1 cellular context compared by ENCODE assay signal in the genomic region with DNA sequence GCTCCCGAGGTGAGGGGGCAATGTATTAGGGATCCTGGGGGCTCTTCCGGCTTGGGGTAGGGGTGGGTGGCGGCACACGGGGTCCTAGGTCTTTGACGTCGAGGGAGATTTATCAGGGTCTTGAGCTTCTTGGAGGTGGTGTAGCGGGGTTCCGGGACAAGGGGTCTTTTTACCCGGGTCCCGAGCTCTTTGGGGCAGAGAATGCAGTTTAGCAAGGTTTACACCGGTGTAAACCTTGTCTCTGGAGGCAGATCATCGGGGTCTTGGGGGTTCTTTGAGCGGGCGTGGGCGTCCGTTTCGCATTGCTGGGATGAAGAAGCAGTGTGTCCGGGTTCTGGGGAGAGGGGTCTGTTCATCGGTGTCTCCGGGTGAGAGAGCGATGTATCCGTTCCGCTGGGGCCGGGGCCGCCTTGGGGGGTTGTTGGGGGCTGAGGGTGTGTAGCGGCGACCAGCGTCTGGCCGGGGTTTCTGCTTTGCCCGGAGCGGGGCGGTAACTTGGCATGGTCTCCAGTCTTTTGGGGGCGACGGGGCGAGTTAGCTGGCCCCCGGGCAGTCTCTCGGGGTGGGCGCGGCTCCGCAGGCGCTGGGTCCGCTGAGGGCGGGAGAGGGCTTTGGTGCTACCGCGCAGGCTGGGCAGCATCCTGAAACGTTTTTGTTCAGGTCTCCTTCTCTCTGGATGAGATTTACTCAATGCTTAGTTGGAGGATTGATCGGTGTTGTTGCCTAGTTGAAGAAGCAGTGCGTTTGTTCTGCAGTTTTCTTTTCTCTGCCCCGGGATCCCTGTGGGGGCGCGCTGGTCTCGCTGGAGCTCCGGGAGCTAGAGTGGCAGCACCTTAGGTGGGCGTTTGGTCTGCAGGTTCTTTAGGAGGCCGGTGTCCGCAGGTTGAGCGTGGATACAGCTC.
TF ChIP-seq lines count a peak whose summit lies in the region.

No MANE protein-coding gene starts in this region.

TF ChIP-seq in K562, 482 proteins besides CTCF, POLR2A, EP300 and RAD21 (continued from another document):
- TF ChIP-seq TOE1 (IDR thresholded peaks at IDR 0.05; ENCODE audit: borderline replicate concordance) (no peak), TOE1 (CRISPR knock-in tag; IDR thresholded peaks at IDR 0.05; ENCODE audit: borderline replicate concordance, low read depth) (no peak), ZNF707 (CRISPR knock-in tag; conservative IDR thresholded peaks at IDR 0.05) (no peak), TAF15 (IDR thresholded peaks at IDR 0.05; ENCODE audit: low read depth, low read length) (no peak), CTCFL (IDR thresholded peaks at IDR 0.05; ENCODE audit: borderline replicate concordance, insufficient read depth, low read depth, low read length, poor library complexity, severe bottlenecking) (no peak), PPARD (CRISPR knock-in tag; IDR thresholded peaks at IDR 0.05) (no peak), NRF1 (conservative IDR thresholded peaks at IDR 0.05 in 1 of 2, IDR thresholded peaks at IDR 0.05 in 1 of 2) (0 out of 4 replicates have a peak, but pooled peaks of 1 of the 2 experiments have one; percentile 8), PHTF2 (CRISPR knock-in tag; IDR thresholded peaks at IDR 0.05) (no peak), ZKSCAN1 (IDR thresholded peaks at IDR 0.05; ENCODE audit: low read depth, low read length) (no peak), MCM7 (IDR thresholded peaks at IDR 0.05) (no peak), NELFE (IDR thresholded peaks at IDR 0.05; ENCODE audit: insufficient read depth, insufficient read length) (no peak), NFXL1 (CRISPR knock-in tag; IDR thresholded peaks at IDR 0.05) (no peak), GTF2F1 (IDR thresholded peaks at IDR 0.05; ENCODE audit: low read depth, low read length) (no peak), XRCC3 (IDR thresholded peaks at IDR 0.05) (no peak), NCOA2 (IDR thresholded peaks at IDR 0.05; ENCODE audit: partially characterized antibody in 2 of 2) (no peak), EHMT2 (IDR thresholded peaks at IDR 0.05) (no peak), ZNF764 (CRISPR knock-in tag; IDR thresholded peaks at IDR 0.05; ENCODE audit: low read depth) (no peak), KDM5B (IDR thresholded peaks at IDR 0.05; ENCODE audit: insufficient replicate concordance, low read depth, low read length) (peak; percentile 15), CHCHD3 (CRISPR knock-in tag; IDR thresholded peaks at IDR 0.05) (no peak), ZNF282 (CRISPR knock-in tag; IDR thresholded peaks at IDR 0.05) (no peak), MAZ (CRISPR knock-in tag; conservative IDR thresholded peaks at IDR 0.05 in 1 of 2, IDR thresholded peaks at IDR 0.05 in 1 of 2) (0 out of 4 replicates have a peak, but pooled peaks of 1 of the 2 experiments have one; percentile 20), HNRNPH1 (optimal IDR thresholded peaks at IDR 0.05; ENCODE audit: low read depth, low read length) (no peak), ZBTB7A (IDR thresholded peaks at IDR 0.05; ENCODE audit: borderline replicate concordance, control insufficient read depth, low read depth, low read length) (peak; percentile 19; the same call in 1 of the 2 replicates), ZNF445 (CRISPR knock-in tag; IDR thresholded peaks at IDR 0.05; ENCODE audit: low read depth) (no peak), ELK3 (CRISPR knock-in tag; IDR thresholded peaks at IDR 0.05) (no peak), HIVEP1 (CRISPR knock-in tag; IDR thresholded peaks at IDR 0.05) (no peak), TCFL5 (CRISPR knock-in tag; conservative IDR thresholded peaks at IDR 0.05) (no peak), TBP (optimal IDR thresholded peaks at IDR 0.05; ENCODE audit: low read depth, low read length) (no peak), BRD9 (IDR thresholded peaks at IDR 0.05; ENCODE audit: low read depth, partially characterized antibody) (no peak), ZBTB40 (IDR thresholded peaks at IDR 0.05) (0 out of 2 replicates have a peak, but pooled peaks have one; percentile 35), ZBTB40 (CRISPR knock-in tag; IDR thresholded peaks at IDR 0.05) (no peak), BMI1 (IDR thresholded peaks at IDR 0.05; ENCODE audit: low read length) (no peak), SP2 (IDR thresholded peaks at IDR 0.05; ENCODE audit: extremely low read depth, low read depth, low read length, poor library complexity, severe bottlenecking) (no peak)
- TF ChIP-seq, protein P1, sequence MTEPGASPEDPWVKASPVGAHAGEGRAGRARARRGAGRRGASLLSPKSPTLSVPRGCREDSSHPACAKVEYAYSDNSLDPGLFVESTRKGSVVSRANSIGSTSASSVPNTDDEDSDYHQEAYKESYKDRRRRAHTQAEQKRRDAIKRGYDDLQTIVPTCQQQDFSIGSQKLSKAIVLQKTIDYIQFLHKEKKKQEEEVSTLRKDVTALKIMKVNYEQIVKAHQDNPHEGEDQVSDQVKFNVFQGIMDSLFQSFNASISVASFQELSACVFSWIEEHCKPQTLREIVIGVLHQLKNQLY (CRISPR knock-in tag; conservative IDR thresholded peaks at IDR 0.05) = no peak
- TF ChIP-seq, protein P2, sequence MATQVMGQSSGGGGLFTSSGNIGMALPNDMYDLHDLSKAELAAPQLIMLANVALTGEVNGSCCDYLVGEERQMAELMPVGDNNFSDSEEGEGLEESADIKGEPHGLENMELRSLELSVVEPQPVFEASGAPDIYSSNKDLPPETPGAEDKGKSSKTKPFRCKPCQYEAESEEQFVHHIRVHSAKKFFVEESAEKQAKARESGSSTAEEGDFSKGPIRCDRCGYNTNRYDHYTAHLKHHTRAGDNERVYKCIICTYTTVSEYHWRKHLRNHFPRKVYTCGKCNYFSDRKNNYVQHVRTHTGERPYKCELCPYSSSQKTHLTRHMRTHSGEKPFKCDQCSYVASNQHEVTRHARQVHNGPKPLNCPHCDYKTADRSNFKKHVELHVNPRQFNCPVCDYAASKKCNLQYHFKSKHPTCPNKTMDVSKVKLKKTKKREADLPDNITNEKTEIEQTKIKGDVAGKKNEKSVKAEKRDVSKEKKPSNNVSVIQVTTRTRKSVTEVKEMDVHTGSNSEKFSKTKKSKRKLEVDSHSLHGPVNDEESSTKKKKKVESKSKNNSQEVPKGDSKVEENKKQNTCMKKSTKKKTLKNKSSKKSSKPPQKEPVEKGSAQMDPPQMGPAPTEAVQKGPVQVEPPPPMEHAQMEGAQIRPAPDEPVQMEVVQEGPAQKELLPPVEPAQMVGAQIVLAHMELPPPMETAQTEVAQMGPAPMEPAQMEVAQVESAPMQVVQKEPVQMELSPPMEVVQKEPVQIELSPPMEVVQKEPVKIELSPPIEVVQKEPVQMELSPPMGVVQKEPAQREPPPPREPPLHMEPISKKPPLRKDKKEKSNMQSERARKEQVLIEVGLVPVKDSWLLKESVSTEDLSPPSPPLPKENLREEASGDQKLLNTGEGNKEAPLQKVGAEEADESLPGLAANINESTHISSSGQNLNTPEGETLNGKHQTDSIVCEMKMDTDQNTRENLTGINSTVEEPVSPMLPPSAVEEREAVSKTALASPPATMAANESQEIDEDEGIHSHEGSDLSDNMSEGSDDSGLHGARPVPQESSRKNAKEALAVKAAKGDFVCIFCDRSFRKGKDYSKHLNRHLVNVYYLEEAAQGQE (CRISPR knock-in tag; IDR thresholded peaks at IDR 0.05; ENCODE audit: low read depth) = no peak
- TF ChIP-seq, protein P3, sequence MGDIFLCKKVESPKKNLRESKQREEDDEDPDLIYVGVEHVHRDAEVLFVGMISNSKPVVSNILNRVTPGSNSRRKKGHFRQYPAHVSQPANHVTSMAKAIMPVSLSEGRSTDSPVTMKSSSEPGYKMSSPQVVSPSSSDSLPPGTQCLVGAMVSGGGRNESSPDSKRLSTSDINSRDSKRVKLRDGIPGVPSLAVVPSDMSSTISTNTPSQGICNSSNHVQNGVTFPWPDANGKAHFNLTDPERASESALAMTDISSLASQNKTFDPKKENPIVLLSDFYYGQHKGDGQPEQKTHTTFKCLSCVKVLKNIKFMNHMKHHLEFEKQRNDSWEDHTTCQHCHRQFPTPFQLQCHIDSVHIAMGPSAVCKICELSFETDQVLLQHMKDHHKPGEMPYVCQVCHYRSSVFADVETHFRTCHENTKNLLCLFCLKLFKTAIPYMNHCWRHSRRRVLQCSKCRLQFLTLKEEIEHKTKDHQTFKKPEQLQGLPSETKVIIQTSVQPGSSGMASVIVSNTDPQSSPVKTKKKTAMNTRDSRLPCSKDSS (IDR thresholded peaks at IDR 0.05; ENCODE audit: low read depth, partially characterized antibody) = no peak
- TF ChIP-seq, protein P4, sequence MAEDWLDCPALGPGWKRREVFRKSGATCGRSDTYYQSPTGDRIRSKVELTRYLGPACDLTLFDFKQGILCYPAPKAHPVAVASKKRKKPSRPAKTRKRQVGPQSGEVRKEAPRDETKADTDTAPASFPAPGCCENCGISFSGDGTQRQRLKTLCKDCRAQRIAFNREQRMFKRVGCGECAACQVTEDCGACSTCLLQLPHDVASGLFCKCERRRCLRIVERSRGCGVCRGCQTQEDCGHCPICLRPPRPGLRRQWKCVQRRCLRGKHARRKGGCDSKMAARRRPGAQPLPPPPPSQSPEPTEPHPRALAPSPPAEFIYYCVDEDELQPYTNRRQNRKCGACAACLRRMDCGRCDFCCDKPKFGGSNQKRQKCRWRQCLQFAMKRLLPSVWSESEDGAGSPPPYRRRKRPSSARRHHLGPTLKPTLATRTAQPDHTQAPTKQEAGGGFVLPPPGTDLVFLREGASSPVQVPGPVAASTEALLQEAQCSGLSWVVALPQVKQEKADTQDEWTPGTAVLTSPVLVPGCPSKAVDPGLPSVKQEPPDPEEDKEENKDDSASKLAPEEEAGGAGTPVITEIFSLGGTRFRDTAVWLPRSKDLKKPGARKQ (CRISPR knock-in tag; IDR thresholded peaks at IDR 0.05) = no peak
